Comparison of ENCODE assay signal across 4 cellular contexts in genomic region chr7:144050884-144051283, GRCh38. TPM values are rescaled to one million over a fixed set of nuclear protein-coding genes. Genes with fewer than 3 reads are reported as not detected.
"Had no signal": no experiment of that assay in that cellular context is flagged by ENCODE, and none has a peak within 500 bp of the region (broad histone marks: within the 10 kb centered on the region; RNA-seq: fewer than 3 reads in every experiment).

No MANE protein-coding gene starts in this region.

RNA-seq across cellular contexts. Expression of gene OR2A5, which starts 2.1 kb away (rescaled TPM):
- total RNA-seq: LHCN-M2, M059J, MCF 10A, NCI-H460 had no signal

RNA-seq across cellular contexts. Expression of gene OR2A25, which starts 18.7 kb away (rescaled TPM):
- total RNA-seq: LHCN-M2, M059J, MCF 10A, NCI-H460 had no signal

RNA-seq across cellular contexts. Expression of gene OR2A12, which starts 35.2 kb away (rescaled TPM):
- total RNA-seq: LHCN-M2, M059J, MCF 10A, NCI-H460 had no signal

RNA-seq across cellular contexts. Expression of gene OR6B1, which starts 50.8 kb away (rescaled TPM):
- total RNA-seq: LHCN-M2, M059J, MCF 10A, NCI-H460 had no signal

RNA-seq across cellular contexts. Expression of gene OR2A2, which starts 58.5 kb away (rescaled TPM):
- total RNA-seq: LHCN-M2, M059J, MCF 10A, NCI-H460 had no signal
